Comparison of ENCODE assay signal across 8 cellular contexts in the genomic region with DNA sequence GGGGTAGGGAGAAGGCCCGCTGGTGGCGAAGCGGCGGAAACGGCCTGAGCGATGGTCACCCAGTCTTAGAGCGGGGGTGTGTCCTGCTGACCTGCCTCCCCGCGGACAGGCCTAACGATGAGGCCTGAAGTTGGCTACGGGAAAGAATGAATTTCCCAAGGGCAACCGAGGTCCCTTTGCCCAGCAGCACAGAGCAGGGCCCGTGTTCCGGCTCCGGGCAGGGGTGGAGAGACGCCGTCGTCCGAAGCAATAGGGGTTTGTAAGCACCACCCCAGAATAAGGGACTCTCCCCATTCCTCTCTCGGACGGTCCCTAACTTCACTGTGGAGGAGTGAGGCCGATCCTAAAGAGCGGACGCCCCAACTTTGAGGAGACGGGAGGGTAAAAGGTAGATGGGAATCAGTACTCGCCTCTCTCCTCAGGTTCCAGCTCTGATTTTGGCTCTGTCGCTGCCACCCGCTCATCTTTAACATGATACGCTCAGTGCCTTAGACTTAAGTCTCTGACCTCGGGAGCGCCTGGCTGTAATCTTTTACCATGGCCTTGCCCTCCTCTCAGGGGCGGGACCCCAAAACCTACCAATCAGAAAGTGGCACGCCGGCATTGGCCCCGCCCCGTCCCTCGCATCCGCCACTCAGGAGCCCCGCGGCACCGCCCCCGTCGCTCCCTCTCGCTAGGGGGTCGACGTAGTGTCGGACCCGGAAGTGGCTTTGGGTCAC. TPM values are rescaled to one million over a fixed set of nuclear protein-coding genes. Genes with fewer than 3 reads are reported as not detected.
DNase-seq lines count a peak whose midpoint lies in the region; ATAC-seq and TF ChIP-seq lines count a peak whose summit lies in the region.

A gene with protein sequence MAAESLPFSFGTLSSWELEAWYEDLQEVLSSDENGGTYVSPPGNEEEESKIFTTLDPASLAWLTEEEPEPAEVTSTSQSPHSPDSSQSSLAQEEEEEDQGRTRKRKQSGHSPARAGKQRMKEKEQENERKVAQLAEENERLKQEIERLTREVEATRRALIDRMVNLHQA (minus strand): TSS at position 507 of the 719 bp plus-strand sequence. CDS start 3,108 bp downstream, outside the sequence.

- in situ Hi-C loops in ACHN (cut with HindIII; ENCODE audit: low pct_ligation_motif_present, low pct_unique_long_range_greater_than_20kb, low sequenced_read_pairs) (no loop called here), mammary epithelial cell (cut with MboI; ENCODE audit: low sequenced_read_pairs in 2 of 2) (no loop called here)

- TSS peak; percentile 71 for BruUV-seq in mammary epithelial cell (replicated peaks; lab: Mats Ljungman, UMichigan)

- DNase-seq in ACHN (peak; percentile 100), NCI-H2227 treated with DMSO at 0.1 percent for 48 hours (lab: John Stamatoyannopoulos, UW) (peak; percentile 91), WERI-Rb-1 (peak; percentile 99), mammary epithelial cell (peak; percentile 97), iPS-NIHi7 (ENCODE audit: extremely low spot score) (peak; percentile 95), smooth muscle cell (lab: John Stamatoyannopoulos, UW; ENCODE audit: unreplicated experiment) (peak; percentile 98)

- CTCF ChIA-PET in mammary epithelial cell (lab: Charles Lee; ENCODE audit: low non-redundant PET) = no interaction called here

- H2AFZ ChIP-seq in mammary epithelial cell (ENCODE audit: low read depth, low read length) (peak within 1 kb of the TSS; percentile 71), smooth muscle cell (ENCODE audit: low read depth) (peak within 1 kb of the TSS; percentile 60)

- no peaks in the 10 kb centered on the region for H3K27me3 ChIP-seq in WERI-Rb-1 (ENCODE audit: insufficient read depth, low read depth, severe bottlenecking)
- H3K27me3 ChIP-seq in mammary epithelial cell (ENCODE audit: insufficient read depth, low read length) = no peaks in the 10 kb centered on the region
- H3K27me3 ChIP-seq in smooth muscle cell (ENCODE audit: low read depth) = no peaks in the 10 kb centered on the region

- H3K79me2 ChIP-seq in mammary epithelial cell (ENCODE audit: insufficient read depth, low read length) (peaks cover 54% of the 10 kb centered on the region), smooth muscle cell (ENCODE audit: low read depth) (peaks cover 42% of the 10 kb centered on the region)

- TF ChIP-seq CTCF in WERI-Rb-1 (IDR thresholded peaks at IDR 0.05; ENCODE audit: low read depth, low read length) (no peak), mammary epithelial cell (conservative IDR thresholded peaks at IDR 0.05 in 1 of 2, IDR thresholded peaks at IDR 0.05 in 1 of 2; ENCODE audit: extremely low read depth in 1 of 2, insufficient read depth in 1 of 2, low read depth in 1 of 2, low read length in 2 of 2) (no peak), smooth muscle cell (IDR thresholded peaks at IDR 0.05; ENCODE audit: borderline replicate concordance, insufficient read depth, poor library complexity, severe bottlenecking) (no peak)

- H3K4me1 ChIP-seq in mammary epithelial cell (ENCODE audit: insufficient read depth, low read length) (peaks cover 55% of the 10 kb centered on the region), smooth muscle cell (ENCODE audit: low read depth) (peaks cover 34% of the 10 kb centered on the region)

- dilution Hi-C loops in mammary epithelial cell (cut with HindIII; ENCODE audit: low sequenced_read_pairs) = no loop called here

- H3K4me2 ChIP-seq in mammary epithelial cell (ENCODE audit: insufficient read depth, low read depth, low read length) = peak within 1 kb of the TSS; percentile 81
- peak within 1 kb of the TSS; percentile 92 for H3K4me2 ChIP-seq in smooth muscle cell

- H3K9ac ChIP-seq in mammary epithelial cell (ENCODE audit: insufficient read depth, low read length) (peak within 1 kb of the TSS; percentile 94), smooth muscle cell (ENCODE audit: low read depth) (peak within 1 kb of the TSS; percentile 98)

- peak; percentile 75 for ATAC-seq in GM18909 (IDR thresholded peaks at IDR 0.05; ENCODE audit: poor library complexity, unreplicated experiment)
- peak; percentile 68 for ATAC-seq in HG03159 (IDR thresholded peaks at IDR 0.05; ENCODE audit: unreplicated experiment)

- peaks cover 66% of the 10 kb centered on the region for H3F3A ChIP-seq in smooth muscle cell (ENCODE audit: low read depth)

- peaks cover 67% of the 10 kb centered on the region for H3K36me3 ChIP-seq in WERI-Rb-1
- H3K36me3 ChIP-seq in mammary epithelial cell (ENCODE audit: insufficient read depth, low read length) = peaks cover 30% of the 10 kb centered on the region
- H3K36me3 ChIP-seq in smooth muscle cell (ENCODE audit: low read depth) = peaks cover 5% of the 10 kb centered on the region

- no peaks in the 10 kb centered on the region for H4K20me1 ChIP-seq in mammary epithelial cell (ENCODE audit: insufficient read depth, low read length)
- peaks cover 53% of the 10 kb centered on the region for H4K20me1 ChIP-seq in smooth muscle cell (ENCODE audit: low read depth)

- H3K9me3 ChIP-seq in WERI-Rb-1 (ENCODE audit: severe bottlenecking) = no peaks in the 10 kb centered on the region
- H3K9me3 ChIP-seq in mammary epithelial cell (replicated peaks; ENCODE audit: insufficient read depth, low read length) = no peaks in the 10 kb centered on the region
- no peaks in the 10 kb centered on the region for H3K9me3 ChIP-seq in smooth muscle cell (replicated peaks; ENCODE audit: low read depth)

- H3K27ac ChIP-seq in WERI-Rb-1 (peak within 1 kb of the TSS; percentile 99), mammary epithelial cell (ENCODE audit: insufficient read depth, low read depth, low read length) (peak within 1 kb of the TSS; percentile 89), smooth muscle cell (ENCODE audit: low read depth) (peak within 1 kb of the TSS; percentile 98)

- H3K4me3 ChIP-seq in WERI-Rb-1 (ENCODE audit: low read depth, low read length) (peak within 1 kb of the TSS; percentile 90), mammary epithelial cell (replicated peaks in 1 of 3; ENCODE audit: insufficient read depth in 1 of 3, low read depth in 2 of 3, low read length in 3 of 3) (peak within 1 kb of the TSS; percentile 57 to 83 (median 78)), smooth muscle cell (peak within 1 kb of the TSS; percentile 97)

- WGBS in mammary epithelial cell (ENCODE audit: low coverage, missing lambda C conversion rate) = 3% methylated on average over 32 of the region's 48 CpGs
- under 1% methylated on average over 37 of the region's 48 CpGs for WGBS in smooth muscle cell (ENCODE audit: low lambda C conversion rate)

- intact Hi-C loops in mammary epithelial cell (cut with micrococcal nuclease) = loop anchor here (5.0 kb wide), 1 partner anchor 217 kb away; a partner anchor contains a TSS

RNA-seq across cellular contexts. Expression of the gene that starts here (rescaled TPM):
- total RNA-seq in mammary epithelial cell (10 to 100 TPM; 28.3 to 66.1 TPM), smooth muscle cell (25.8 and 28.4 TPM in 2 replicates)
- polyA plus RNA-seq in mammary epithelial cell (9.0 TPM), smooth muscle cell (27.8 and 43.5 TPM in 2 replicates)
- 8.0 TPM for polyA minus RNA-seq in mammary epithelial cell

Comparison
In these comparisons a context has a peak if more than half of its experiments do, and no peak if none do; other contexts are left out.
1. Peak in every context shown above with its lines: DNase-seq, ATAC-seq, H3K4me3 ChIP-seq and H3K27ac ChIP-seq.